8 cellular contexts compared by ENCODE assay signal in the genomic region with DNA sequence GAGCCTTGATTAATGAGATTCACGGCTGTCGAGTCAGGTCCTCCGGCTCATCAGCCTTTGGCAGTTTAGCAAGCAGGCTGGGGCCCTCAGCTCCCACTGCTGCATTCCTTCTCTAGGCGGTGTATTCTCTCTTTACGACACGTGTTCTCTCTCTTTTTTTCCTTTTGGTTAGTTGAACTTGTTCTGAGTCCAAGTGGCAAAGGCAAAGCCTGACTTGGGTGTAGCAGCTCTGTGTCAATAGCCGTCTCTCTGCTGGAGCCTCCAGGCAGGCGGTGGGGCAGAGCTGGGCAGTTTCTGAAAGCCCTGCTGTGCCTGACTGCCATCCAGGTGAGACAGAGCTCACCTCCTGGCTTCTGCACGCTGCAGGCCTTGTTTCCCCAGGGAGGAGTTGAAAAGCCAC. TPM values are rescaled to one million over a fixed set of nuclear protein-coding genes. Genes with fewer than 3 reads are reported as not detected.
A peak's percentile ranks its signal among the peaks of the same experiment; 100 is the strongest.
DNase-seq lines count a peak whose midpoint lies in the region; ATAC-seq and TF ChIP-seq lines count a peak whose summit lies in the region.

No MANE protein-coding gene starts in this region.

- peak; percentile 80 for ATAC-seq in mucosa of descending colon

- H3K27ac ChIP-seq in C4-2B = peak overlapping the region; percentile 60

- H3K4me1 ChIP-seq in mucosa of descending colon (ENCODE audit: low read depth) = peaks cover 46% of the 10 kb centered on the region

- H3K9me3 ChIP-seq in mucosa of descending colon = no peaks in the 10 kb centered on the region

- H3K36me3 ChIP-seq in mucosa of descending colon (ENCODE audit: low read depth) = no peaks in the 10 kb centered on the region

- DNase-seq in NCI-H2081 treated with DMSO at 0.1 percent for 48 hours (lab: John Stamatoyannopoulos, UW) (peak; percentile 57), dedifferentiated amniotic fluid mesenchymal stem cell (ENCODE audit: extremely low spot score) (peak; percentile 30), mucosa of descending colon (peak; percentile 74 to 77 (median 75)), UCSD-AML1 (lab: John Stamatoyannopoulos, UW; ENCODE audit: unreplicated experiment) (no peak), KG1 (lab: John Stamatoyannopoulos, UW) (no peak), H4 (ENCODE audit: low spot score) (no peak), SKM-1 treated with dmso at 0.1 percent for 144 hours (lab: John Stamatoyannopoulos, UW; ENCODE audit: unreplicated experiment) (no peak)

- no peak overlapping the region for H3K4me3 ChIP-seq in mucosa of descending colon

- TF ChIP-seq CTCF in C4-2B (conservative IDR thresholded peaks at IDR 0.05) (no peak), mucosa of descending colon (IDR thresholded peaks at IDR 0.05) (no peak)

- intact Hi-C loops in mucosa of descending colon (cut with DNase I, micrococcal nuclease) = no loop called here

RNA-seq across cellular contexts. Expression of a gene that starts 46.6 kb away (rescaled TPM):
- total RNA-seq in mucosa of descending colon = 10 to 100 TPM; 56.3 to 98.3 (median 95.6) TPM
- total RNA-seq in H4 (2014; rRNA removed; shearing (Covaris generic)) = 2.7 and 3.4 TPM in 2 replicates

Comparison
In these comparisons a context has a peak if more than half of its experiments do, and no peak if none do; other contexts are left out.
1. DNase-seq: peak in NCI-H2081 treated with DMSO at 0.1 percent for 48 hours (single experiment), dedifferentiated amniotic fluid mesenchymal stem cell (single experiment) and mucosa of descending colon (3 of 3); none in UCSD-AML1 (single experiment), KG1 (single experiment), H4 (single experiment) and SKM-1 treated with dmso at 0.1 percent for 144 hours (single experiment).
2. RNA of a gene that starts 46.6 kb away (total RNA-seq): 56.3 to 98.3 TPM in mucosa of descending colon; 2.7 to 3.4 TPM in H4; every median in the first group is over 10 times any median in the second.